Comparison of ENCODE assay signal across 19 cellular contexts in the genomic region with DNA sequence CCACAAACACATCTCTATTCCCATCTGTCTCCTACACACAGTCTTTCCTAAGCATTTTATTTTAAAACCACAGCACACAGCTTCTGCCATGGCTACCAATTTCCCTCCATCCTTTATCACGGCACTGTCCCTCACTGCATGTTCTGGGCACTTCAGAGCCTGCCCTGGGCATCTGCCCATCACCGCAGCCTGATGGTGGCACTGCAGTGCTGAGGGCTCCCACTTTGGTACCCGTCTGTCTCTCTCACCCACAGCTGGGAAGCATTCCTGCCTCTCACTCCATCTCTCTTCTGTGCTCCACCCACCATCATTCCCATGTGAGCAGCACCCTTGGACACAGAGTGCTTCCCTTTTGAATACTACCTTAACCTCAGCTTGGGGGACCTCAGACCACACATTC. TPM values are rescaled to one million over a fixed set of nuclear protein-coding genes. Genes with fewer than 3 reads are reported as not detected.
"Had no signal": no experiment of that assay in that cellular context is flagged by ENCODE, and none has a peak within 500 bp of the region (broad histone marks: within the 10 kb centered on the region; RNA-seq: fewer than 3 reads in every experiment).

No MANE protein-coding gene starts in this region.

- H3K9me3 ChIP-seq: SK-N-SH had no signal

- DNase-seq: KBM-7, MV-4-11, NCI-H1048, NCI-H1105, NCI-H1417, NCI-H1436 treated with DMSO at 0.1 percent for 48 hours, NCI-H1694, NCI-H187 treated with DMSO at 0.1 percent for 48 hours, NCI-H2029 treated with DMSO at 0.1 percent for 48 hours, NCI-H2171 treated with DMSO at 0.1 percent for 48 hours, NCI-H345, NCI-H446 treated with DMSO at 0.1 percent for 48 hours, NCI-H510A treated with DMSO at 0.1 percent for 48 hours, NCI-H526, NCI-H82, SHP77, SK-N-SH had no signal

RNA-seq across cellular contexts. Expression of a gene that starts 34.5 kb away (rescaled TPM):
- total RNA-seq: LHCN-M2, MCF 10A had no signal
